In genomic region chr11:63762662-63763505, GRCh38 we compare ENCODE assay signal across 10 cellular contexts. TPM values are rescaled to one million over a fixed set of nuclear protein-coding genes. Genes with fewer than 3 reads are reported as not detected.
DNase-seq lines count a peak whose midpoint lies in the region; ATAC-seq and TF ChIP-seq lines count a peak whose summit lies in the region.
"Had no signal": no experiment of that assay in that cellular context is flagged by ENCODE, and none has a peak within 500 bp of the region (broad histone marks: within the 10 kb centered on the region; RNA-seq: fewer than 3 reads in every experiment).

No MANE protein-coding gene starts in this region.

- DNase-seq in Right ventricle myocardium inferior (ENCODE audit: missing footprints) (peak; percentile 76), cardiac septum (ENCODE audit: low spot score) (no peak), foreskin keratinocyte (no peak), kidney tubule cell (ENCODE audit: low spot score) (no peak), epidermal melanocyte (ENCODE audit: insufficient read length, low spot score) (no peak)
- no peak for DNase-seq in effector memory CD8-positive, alpha-beta T cell
- no peak for DNase-seq in stimulated activated CD4-positive, alpha-beta T cell treated with anti-CD3 and anti-CD28 coated beads, Interleukin-1b, Interleukin-23, amount 100 ng/mL, for 48 hours
- DNase-seq: activated CD4-positive, alpha-beta T cell treated with anti-CD3 and anti-CD28 coated beads, Interleukin-2, amount 10 ng/mL, durations not matched to agents 24 days and 14 days had no signal

- H3K4me3 ChIP-seq in neural cell (ENCODE audit: low read length), result peak overlapping the region; percentile 70

- H3K27ac ChIP-seq in foreskin keratinocyte (no peak overlapping the region), neural cell (ENCODE audit: low read length) (peak overlapping the region; percentile 81)

- peaks cover 9% of the 10 kb centered on the region for H3K36me3 Mint-ChIP-seq in effector memory CD8-positive, alpha-beta T cell (ENCODE audit: insufficient read depth)

- TF ChIP-seq CTCF in foreskin keratinocyte (conservative IDR thresholded peaks at IDR 0.05) (peak; percentile 20), neural cell (IDR thresholded peaks at IDR 0.05; ENCODE audit: poor library complexity, severe bottlenecking) (no peak)

- no peaks in the 10 kb centered on the region for H3F3A ChIP-seq in neural cell (ENCODE audit: insufficient read depth, low read length, poor library complexity, severe bottlenecking)

- H3K9ac ChIP-seq in neural cell (ENCODE audit: low read length), result peak overlapping the region; percentile 76

- H3K27me3 ChIP-seq in foreskin keratinocyte (no peaks in the 10 kb centered on the region), neural cell (ENCODE audit: insufficient read depth, low read depth, low read length) (no peaks in the 10 kb centered on the region)

- ATAC-seq in Right ventricle myocardium inferior (peak; percentile 71), foreskin keratinocyte (peak; percentile 44)
- no peak for ATAC-seq in effector memory CD8-positive, alpha-beta T cell (replicated peaks)

- H3K4me3 Mint-ChIP-seq in effector memory CD8-positive, alpha-beta T cell, result no peak overlapping the region
- H3K4me3 Mint-ChIP-seq: activated CD4-positive, alpha-beta T cell treated with anti-CD3 and anti-CD28 coated beads, Interleukin-2, amount 10 ng/mL, durations not matched to agents 24 days and 14 days; B cell had no signal

- peaks cover 56% of the 10 kb centered on the region for H3K79me2 ChIP-seq in neural cell (replicated peaks; ENCODE audit: insufficient read depth, low read length)

- no peaks in the 10 kb centered on the region for H3K9me2 ChIP-seq in neural cell (ENCODE audit: insufficient read depth, low read length)

- no peaks in the 10 kb centered on the region for H3K9me3 Mint-ChIP-seq in effector memory CD8-positive, alpha-beta T cell
- H3K9me3 Mint-ChIP-seq: activated CD4-positive, alpha-beta T cell treated with anti-CD3 and anti-CD28 coated beads, Interleukin-2, amount 10 ng/mL, durations not matched to agents 24 days and 14 days had no signal

- H3K27me3 Mint-ChIP-seq in effector memory CD8-positive, alpha-beta T cell, result no peaks in the 10 kb centered on the region
- H3K27me3 Mint-ChIP-seq: B cell had no signal

- intact Hi-C loops in Right ventricle myocardium inferior (cut with DNase I) (loop anchor here (10.0 kb wide), 1 partner anchor 392 kb away; no protein-coding TSS in a partner anchor), cardiac septum (cut with DNase I) (loop anchor here (10.0 kb wide), 1 partner anchor 382 kb away; no protein-coding TSS in a partner anchor)

- TF ChIP-seq RAD21 in neural cell (conservative IDR thresholded peaks at IDR 0.05), result no peak

- TF ChIP-seq EP300 in neural cell (conservative IDR thresholded peaks at IDR 0.05; ENCODE audit: poor library complexity, severe bottlenecking), result no peak

- no peaks in the 10 kb centered on the region for H3K4me1 ChIP-seq in foreskin keratinocyte

- H3K4me2 ChIP-seq in neural cell (ENCODE audit: low read length), result peak overlapping the region; percentile 92

- peaks cover 3% of the 10 kb centered on the region for H4K20me1 ChIP-seq in neural cell (ENCODE audit: insufficient read depth)

- no peaks in the 10 kb centered on the region for H3K9me3 ChIP-seq in neural cell (ENCODE audit: low read length)

- no peak overlapping the region for H3K27ac Mint-ChIP-seq in effector memory CD8-positive, alpha-beta T cell
- H3K27ac Mint-ChIP-seq: activated CD4-positive, alpha-beta T cell treated with anti-CD3 and anti-CD28 coated beads, Interleukin-2, amount 10 ng/mL, durations not matched to agents 24 days and 14 days; B cell had no signal

- no peaks in the 10 kb centered on the region for H3K36me3 ChIP-seq in neural cell (ENCODE audit: insufficient read depth, low read length)

- peaks cover 7% of the 10 kb centered on the region in 2 donors for H3K4me1 Mint-ChIP-seq in effector memory CD8-positive, alpha-beta T cell (ENCODE audit: low read depth in 2 of 2)

- H2AFZ ChIP-seq in neural cell (ENCODE audit: low read depth, low read length), result no peak overlapping the region

TF ChIP-seq in neural cell, 6 proteins besides CTCF, POLR2A, EP300 and RAD21:
- TF ChIP-seq MXI1 (conservative IDR thresholded peaks at IDR 0.05; ENCODE audit: poor library complexity, severe bottlenecking), result peak; percentile 63
- peak; percentile 15 for TF ChIP-seq POLR2AphosphoS5 (IDR thresholded peaks at IDR 0.05)
- TF ChIP-seq EZH2 (IDR thresholded peaks at IDR 0.05; ENCODE audit: borderline replicate concordance, insufficient read depth, low read length, poor library complexity, severe bottlenecking), result no peak

RNA-seq across cellular contexts. Expression of gene ZFTA, which starts 5.7 kb away (rescaled TPM):
- total RNA-seq in Right ventricle myocardium inferior, result 12.6 TPM
- 14.3 TPM for total RNA-seq in cardiac septum
- 5.4 and 5.6 TPM in 2 replicates for total RNA-seq in foreskin keratinocyte
- 2.4 and 2.5 TPM in 2 replicates for polyA plus RNA-seq in foreskin keratinocyte
- 82.5 and 103 TPM in 2 replicates for polyA plus RNA-seq in neural cell
- polyA minus RNA-seq in neural cell, result 110 and 123 TPM in 2 replicates

RNA-seq across cellular contexts. Expression of gene SPINDOC, which starts 50.4 kb away (rescaled TPM):
- total RNA-seq in Right ventricle myocardium inferior (11.9 TPM), cardiac septum (14.0 TPM), foreskin keratinocyte (20.6 and 26.6 TPM in 2 replicates)
- polyA plus RNA-seq in foreskin keratinocyte (24.4 and 29.0 TPM in 2 replicates), neural cell (20.3 and 27.2 TPM in 2 replicates)
- polyA minus RNA-seq in neural cell, result 27.4 and 33.8 TPM in 2 replicates
